ENCODE assay signal across 1 cellular context in the genomic region with DNA sequence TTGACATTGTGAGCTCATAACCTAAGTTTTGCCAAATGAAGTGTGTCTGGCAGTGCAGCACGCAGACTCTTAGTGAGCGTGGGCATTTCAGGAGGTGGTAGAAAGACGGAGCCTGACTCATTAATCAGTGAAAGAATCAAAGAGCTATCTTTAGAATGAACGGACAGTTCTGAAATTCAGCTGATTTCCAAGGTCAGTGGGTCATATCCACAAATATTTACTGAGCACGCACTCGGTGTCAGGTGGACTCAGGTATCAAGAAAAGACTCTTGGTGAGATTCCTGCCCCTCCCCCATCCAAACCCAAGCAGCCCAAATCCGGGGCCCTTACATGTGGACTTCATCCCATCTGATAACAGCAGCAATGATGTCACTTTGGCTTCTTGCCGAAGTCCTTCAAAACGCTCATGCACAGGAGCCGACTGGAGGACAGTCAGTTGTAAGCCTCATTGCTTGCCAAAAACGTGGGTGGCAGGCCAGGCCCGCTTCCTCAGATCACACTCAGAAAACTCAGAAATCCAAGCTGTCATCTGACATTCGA.
A peak's percentile ranks its signal among the peaks of the same experiment; 100 is the strongest.
TF ChIP-seq lines count a peak whose summit lies in the region.

No MANE protein-coding gene starts in this region.

TF ChIP-seq in HepG2, 621 proteins besides CTCF, POLR2A, EP300 and RAD21 (continued from another document and continues in another):
- TF ChIP-seq, protein P1, sequence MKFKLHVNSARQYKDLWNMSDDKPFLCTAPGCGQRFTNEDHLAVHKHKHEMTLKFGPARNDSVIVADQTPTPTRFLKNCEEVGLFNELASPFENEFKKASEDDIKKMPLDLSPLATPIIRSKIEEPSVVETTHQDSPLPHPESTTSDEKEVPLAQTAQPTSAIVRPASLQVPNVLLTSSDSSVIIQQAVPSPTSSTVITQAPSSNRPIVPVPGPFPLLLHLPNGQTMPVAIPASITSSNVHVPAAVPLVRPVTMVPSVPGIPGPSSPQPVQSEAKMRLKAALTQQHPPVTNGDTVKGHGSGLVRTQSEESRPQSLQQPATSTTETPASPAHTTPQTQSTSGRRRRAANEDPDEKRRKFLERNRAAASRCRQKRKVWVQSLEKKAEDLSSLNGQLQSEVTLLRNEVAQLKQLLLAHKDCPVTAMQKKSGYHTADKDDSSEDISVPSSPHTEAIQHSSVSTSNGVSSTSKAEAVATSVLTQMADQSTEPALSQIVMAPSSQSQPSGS (CRISPR knock-in tag; IDR thresholded peaks at IDR 0.05), result peak; percentile 100
- TF ChIP-seq ZNF556 (CRISPR knock-in tag; IDR thresholded peaks at IDR 0.05; ENCODE audit: borderline replicate concordance) (peak; percentile 80; the same call in 1 of the 2 replicates), MTA1 (CRISPR knock-in tag; IDR thresholded peaks at IDR 0.05; ENCODE audit: borderline replicate concordance) (0 out of 2 replicates have a peak, but pooled peaks have one; percentile 47), ONECUT2 (CRISPR knock-in tag; IDR thresholded peaks at IDR 0.05) (peak; percentile 68; the same call in 1 of the 2 replicates), MAF1 (CRISPR knock-in tag; IDR thresholded peaks at IDR 0.05; ENCODE audit: borderline replicate concordance) (peak; percentile 57; the same call in 1 of the 2 replicates), SSRP1 (CRISPR knock-in tag; IDR thresholded peaks at IDR 0.05) (no peak), RBFOX2 (IDR thresholded peaks at IDR 0.05; ENCODE audit: low read depth, low read length) (peak; percentile 55), ZNF329 (CRISPR knock-in tag; IDR thresholded peaks at IDR 0.05; ENCODE audit: low read depth) (no peak), ZNF292 (CRISPR knock-in tag; IDR thresholded peaks at IDR 0.05; ENCODE audit: borderline replicate concordance, low read depth) (peak; percentile 88; the same call in 1 of the 2 replicates), FOXO1 (CRISPR knock-in tag; IDR thresholded peaks at IDR 0.05) (peak; percentile 71), SAP130 (CRISPR knock-in tag; IDR thresholded peaks at IDR 0.05; ENCODE audit: low read depth) (peak; percentile 69), ZMYM4 (CRISPR knock-in tag; IDR thresholded peaks at IDR 0.05) (peak; percentile 93), ZNF746 (CRISPR knock-in tag; IDR thresholded peaks at IDR 0.05) (no peak), SUZ12 (IDR thresholded peaks at IDR 0.05; ENCODE audit: low read depth, low read length) (no peak), ZNF557 (CRISPR knock-in tag; IDR thresholded peaks at IDR 0.05) (peak; percentile 63; the same call in 1 of the 2 replicates), CBX1 (IDR thresholded peaks at IDR 0.05; ENCODE audit: low read depth) (no peak), ZNF607 (CRISPR knock-in tag; IDR thresholded peaks at IDR 0.05; ENCODE audit: borderline replicate concordance) (0 out of 2 replicates have a peak, but pooled peaks have one; percentile 46), ZNF878 (CRISPR knock-in tag; IDR thresholded peaks at IDR 0.05) (0 out of 2 replicates have a peak, but pooled peaks have one; percentile 45), SIX4 (CRISPR knock-in tag; IDR thresholded peaks at IDR 0.05) (peak; percentile 90), TOE1 (CRISPR knock-in tag; IDR thresholded peaks at IDR 0.05) (peak; percentile 33; the same call in 1 of the 2 replicates), ZNF44 (CRISPR knock-in tag; IDR thresholded peaks at IDR 0.05) (peak; percentile 95), NR2F1 (CRISPR knock-in tag; IDR thresholded peaks at IDR 0.05) (peak in 1 of 2 experiments; percentile 65; a peak in 2 of 4 replicates), ZNF563 (CRISPR knock-in tag; IDR thresholded peaks at IDR 0.05) (no peak), HIVEP1 (CRISPR knock-in tag; IDR thresholded peaks at IDR 0.05) (no peak), MZF1 (CRISPR knock-in tag; IDR thresholded peaks at IDR 0.05; ENCODE audit: borderline replicate concordance) (no peak), ZNF629 (CRISPR knock-in tag; conservative IDR thresholded peaks at IDR 0.05) (peak; percentile 43; the same call in 1 of the 2 replicates), TRIM24 (CRISPR knock-in tag; IDR thresholded peaks at IDR 0.05) (no peak), ELF1 (CRISPR knock-in tag; IDR thresholded peaks at IDR 0.05) (peak; percentile 44; the same call in 1 of the 2 replicates), GATA4 (IDR thresholded peaks at IDR 0.05; ENCODE audit: borderline replicate concordance, low read depth) (peak; percentile 88; the same call in 1 of the 2 replicates), JUND (CRISPR knock-in tag; IDR thresholded peaks at IDR 0.05) (peak; percentile 86), CC2D1A (CRISPR knock-in tag; IDR thresholded peaks at IDR 0.05) (no peak), KDM1A (CRISPR knock-in tag; IDR thresholded peaks at IDR 0.05) (0 out of 2 replicates have a peak, but pooled peaks have one; percentile 13)
- TF ChIP-seq, protein P2, sequence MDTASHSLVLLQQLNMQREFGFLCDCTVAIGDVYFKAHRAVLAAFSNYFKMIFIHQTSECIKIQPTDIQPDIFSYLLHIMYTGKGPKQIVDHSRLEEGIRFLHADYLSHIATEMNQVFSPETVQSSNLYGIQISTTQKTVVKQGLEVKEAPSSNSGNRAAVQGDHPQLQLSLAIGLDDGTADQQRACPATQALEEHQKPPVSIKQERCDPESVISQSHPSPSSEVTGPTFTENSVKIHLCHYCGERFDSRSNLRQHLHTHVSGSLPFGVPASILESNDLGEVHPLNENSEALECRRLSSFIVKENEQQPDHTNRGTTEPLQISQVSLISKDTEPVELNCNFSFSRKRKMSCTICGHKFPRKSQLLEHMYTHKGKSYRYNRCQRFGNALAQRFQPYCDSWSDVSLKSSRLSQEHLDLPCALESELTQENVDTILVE (CRISPR knock-in tag; IDR thresholded peaks at IDR 0.05), result no peak
- TF ChIP-seq, protein P3, sequence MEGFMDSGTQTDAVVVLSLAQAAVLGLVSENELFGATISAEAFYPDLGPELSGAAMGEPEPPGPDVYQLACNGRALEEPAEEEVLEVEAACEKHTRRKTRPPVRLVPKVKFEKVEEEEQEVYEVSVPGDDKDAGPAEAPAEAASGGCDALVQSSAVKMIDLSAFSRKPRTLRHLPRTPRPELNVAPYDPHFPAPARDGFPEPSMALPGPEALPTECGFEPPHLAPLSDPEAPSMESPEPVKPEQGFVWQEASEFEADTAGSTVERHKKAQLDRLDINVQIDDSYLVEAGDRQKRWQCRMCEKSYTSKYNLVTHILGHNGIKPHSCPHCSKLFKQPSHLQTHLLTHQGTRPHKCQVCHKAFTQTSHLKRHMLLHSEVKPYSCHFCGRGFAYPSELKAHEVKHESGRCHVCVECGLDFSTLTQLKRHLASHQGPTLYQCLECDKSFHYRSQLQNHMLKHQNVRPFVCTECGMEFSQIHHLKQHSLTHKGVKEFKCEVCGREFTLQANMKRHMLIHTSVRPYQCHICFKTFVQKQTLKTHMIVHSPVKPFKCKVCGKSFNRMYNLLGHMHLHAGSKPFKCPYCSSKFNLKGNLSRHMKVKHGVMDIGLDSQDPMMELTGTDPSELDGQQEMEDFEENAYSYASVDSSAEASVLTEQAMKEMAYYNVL (CRISPR knock-in tag; IDR thresholded peaks at IDR 0.05; ENCODE audit: borderline replicate concordance), result peak; percentile 78; the same call in 1 of the 2 replicates
- TF ChIP-seq, protein P4, sequence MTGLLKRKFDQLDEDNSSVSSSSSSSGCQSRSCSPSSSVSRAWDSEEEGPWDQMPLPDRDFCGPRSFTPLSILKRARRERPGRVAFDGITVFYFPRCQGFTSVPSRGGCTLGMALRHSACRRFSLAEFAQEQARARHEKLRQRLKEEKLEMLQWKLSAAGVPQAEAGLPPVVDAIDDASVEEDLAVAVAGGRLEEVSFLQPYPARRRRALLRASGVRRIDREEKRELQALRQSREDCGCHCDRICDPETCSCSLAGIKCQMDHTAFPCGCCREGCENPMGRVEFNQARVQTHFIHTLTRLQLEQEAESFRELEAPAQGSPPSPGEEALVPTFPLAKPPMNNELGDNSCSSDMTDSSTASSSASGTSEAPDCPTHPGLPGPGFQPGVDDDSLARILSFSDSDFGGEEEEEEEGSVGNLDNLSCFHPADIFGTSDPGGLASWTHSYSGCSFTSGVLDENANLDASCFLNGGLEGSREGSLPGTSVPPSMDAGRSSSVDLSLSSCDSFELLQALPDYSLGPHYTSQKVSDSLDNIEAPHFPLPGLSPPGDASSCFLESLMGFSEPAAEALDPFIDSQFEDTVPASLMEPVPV (CRISPR knock-in tag; IDR thresholded peaks at IDR 0.05), result 0 out of 2 replicates have a peak, but pooled peaks have one; percentile 44
- TF ChIP-seq, protein P5, sequence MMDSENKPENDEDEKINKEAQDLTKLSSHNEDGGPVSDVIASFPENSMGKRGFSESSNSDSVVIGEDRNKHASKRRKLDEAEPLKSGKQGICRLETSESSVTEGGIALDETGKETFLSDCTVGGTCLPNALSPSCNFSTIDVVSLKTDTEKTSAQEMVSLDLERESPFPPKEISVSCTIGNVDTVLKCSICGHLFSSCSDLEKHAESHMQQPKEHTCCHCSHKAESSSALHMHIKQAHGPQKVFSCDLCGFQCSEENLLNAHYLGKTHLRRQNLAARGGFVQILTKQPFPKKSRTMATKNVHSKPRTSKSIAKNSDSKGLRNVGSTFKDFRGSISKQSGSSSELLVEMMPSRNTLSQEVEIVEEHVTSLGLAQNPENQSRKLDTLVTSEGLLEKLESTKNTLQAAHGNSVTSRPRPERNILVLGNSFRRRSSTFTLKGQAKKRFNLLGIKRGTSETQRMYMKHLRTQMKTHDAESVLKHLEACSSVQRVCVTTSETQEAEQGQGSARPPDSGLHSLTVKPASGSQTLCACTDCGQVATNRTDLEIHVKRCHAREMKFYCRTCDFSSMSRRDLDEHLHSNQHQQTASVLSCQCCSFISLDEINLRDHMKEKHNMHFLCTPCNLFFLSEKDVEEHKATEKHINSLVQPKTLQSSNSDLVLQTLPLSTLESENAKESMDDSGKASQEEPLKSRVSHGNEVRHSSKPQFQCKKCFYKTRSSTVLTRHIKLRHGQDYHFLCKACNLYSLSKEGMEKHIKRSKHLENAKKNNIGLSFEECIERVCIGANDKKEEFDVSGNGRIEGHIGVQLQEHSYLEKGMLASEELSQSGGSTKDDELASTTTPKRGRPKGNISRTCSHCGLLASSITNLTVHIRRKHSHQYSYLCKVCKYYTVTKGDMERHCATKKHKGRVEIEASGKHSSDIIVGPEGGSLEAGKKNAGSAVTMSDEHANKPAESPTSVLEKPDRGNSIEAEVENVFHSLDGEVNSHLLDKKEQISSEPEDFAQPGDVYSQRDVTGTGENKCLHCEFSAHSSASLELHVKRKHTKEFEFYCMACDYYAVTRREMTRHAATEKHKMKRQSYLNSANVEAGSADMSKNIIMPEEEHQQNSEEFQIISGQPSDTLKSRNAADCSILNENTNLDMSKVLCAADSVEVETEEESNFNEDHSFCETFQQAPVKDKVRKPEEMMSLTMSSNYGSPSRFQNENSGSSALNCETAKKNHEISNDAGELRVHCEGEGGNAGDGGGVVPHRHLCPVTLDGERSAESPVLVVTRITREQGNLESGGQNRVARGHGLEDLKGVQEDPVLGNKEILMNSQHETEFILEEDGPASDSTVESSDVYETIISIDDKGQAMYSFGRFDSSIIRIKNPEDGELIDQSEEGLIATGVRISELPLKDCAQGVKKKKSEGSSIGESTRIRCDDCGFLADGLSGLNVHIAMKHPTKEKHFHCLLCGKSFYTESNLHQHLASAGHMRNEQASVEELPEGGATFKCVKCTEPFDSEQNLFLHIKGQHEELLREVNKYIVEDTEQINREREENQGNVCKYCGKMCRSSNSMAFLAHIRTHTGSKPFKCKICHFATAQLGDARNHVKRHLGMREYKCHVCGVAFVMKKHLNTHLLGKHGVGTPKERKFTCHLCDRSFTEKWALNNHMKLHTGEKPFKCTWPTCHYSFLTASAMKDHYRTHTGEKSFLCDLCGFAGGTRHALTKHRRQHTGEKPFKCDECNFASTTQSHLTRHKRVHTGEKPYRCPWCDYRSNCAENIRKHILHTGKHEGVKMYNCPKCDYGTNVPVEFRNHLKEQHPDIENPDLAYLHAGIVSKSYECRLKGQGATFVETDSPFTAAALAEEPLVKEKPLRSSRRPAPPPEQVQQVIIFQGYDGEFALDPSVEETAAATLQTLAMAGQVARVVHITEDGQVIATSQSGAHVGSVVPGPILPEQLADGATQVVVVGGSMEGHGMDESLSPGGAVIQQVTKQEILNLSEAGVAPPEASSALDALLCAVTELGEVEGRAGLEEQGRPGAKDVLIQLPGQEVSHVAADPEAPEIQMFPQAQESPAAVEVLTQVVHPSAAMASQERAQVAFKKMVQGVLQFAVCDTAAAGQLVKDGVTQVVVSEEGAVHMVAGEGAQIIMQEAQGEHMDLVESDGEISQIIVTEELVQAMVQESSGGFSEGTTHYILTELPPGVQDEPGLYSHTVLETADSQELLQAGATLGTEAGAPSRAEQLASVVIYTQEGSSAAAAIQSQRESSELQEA (CRISPR knock-in tag; IDR thresholded peaks at IDR 0.05; ENCODE audit: not compliant biosample characterization), result no peak
- TF ChIP-seq, protein P6, sequence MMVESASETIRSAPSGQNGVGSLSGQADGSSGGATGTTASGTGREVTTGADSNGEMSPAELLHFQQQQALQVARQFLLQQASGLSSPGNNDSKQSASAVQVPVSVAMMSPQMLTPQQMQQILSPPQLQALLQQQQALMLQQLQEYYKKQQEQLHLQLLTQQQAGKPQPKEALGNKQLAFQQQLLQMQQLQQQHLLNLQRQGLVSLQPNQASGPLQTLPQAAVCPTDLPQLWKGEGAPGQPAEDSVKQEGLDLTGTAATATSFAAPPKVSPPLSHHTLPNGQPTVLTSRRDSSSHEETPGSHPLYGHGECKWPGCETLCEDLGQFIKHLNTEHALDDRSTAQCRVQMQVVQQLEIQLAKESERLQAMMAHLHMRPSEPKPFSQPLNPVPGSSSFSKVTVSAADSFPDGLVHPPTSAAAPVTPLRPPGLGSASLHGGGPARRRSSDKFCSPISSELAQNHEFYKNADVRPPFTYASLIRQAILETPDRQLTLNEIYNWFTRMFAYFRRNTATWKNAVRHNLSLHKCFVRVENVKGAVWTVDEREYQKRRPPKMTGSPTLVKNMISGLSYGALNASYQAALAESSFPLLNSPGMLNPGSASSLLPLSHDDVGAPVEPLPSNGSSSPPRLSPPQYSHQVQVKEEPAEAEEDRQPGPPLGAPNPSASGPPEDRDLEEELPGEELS (CRISPR knock-in tag; IDR thresholded peaks at IDR 0.05), result peak; percentile 94
- TF ChIP-seq, protein P7, sequence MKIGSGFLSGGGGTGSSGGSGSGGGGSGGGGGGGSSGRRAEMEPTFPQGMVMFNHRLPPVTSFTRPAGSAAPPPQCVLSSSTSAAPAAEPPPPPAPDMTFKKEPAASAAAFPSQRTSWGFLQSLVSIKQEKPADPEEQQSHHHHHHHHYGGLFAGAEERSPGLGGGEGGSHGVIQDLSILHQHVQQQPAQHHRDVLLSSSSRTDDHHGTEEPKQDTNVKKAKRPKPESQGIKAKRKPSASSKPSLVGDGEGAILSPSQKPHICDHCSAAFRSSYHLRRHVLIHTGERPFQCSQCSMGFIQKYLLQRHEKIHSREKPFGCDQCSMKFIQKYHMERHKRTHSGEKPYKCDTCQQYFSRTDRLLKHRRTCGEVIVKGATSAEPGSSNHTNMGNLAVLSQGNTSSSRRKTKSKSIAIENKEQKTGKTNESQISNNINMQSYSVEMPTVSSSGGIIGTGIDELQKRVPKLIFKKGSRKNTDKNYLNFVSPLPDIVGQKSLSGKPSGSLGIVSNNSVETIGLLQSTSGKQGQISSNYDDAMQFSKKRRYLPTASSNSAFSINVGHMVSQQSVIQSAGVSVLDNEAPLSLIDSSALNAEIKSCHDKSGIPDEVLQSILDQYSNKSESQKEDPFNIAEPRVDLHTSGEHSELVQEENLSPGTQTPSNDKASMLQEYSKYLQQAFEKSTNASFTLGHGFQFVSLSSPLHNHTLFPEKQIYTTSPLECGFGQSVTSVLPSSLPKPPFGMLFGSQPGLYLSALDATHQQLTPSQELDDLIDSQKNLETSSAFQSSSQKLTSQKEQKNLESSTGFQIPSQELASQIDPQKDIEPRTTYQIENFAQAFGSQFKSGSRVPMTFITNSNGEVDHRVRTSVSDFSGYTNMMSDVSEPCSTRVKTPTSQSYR (CRISPR knock-in tag; IDR thresholded peaks at IDR 0.05; ENCODE audit: borderline replicate concordance), result peak; percentile 98
